1 cellular context compared by ENCODE assay signal in genomic region chr17:82269882-82270500, GRCh38.
A peak's percentile ranks its signal among the peaks of the same experiment; 100 is the strongest.
TF ChIP-seq lines count a peak whose summit lies in the region.

No MANE protein-coding gene starts in this region.

TF ChIP-seq in K562, 482 proteins besides CTCF, POLR2A, EP300 and RAD21:
- no peak for TF ChIP-seq NFE2 (IDR thresholded peaks at IDR 0.05; ENCODE audit: low read depth)
- no peak for TF ChIP-seq SMAD2 (IDR thresholded peaks at IDR 0.05; ENCODE audit: low read depth, low read length)
- TF ChIP-seq RBFOX2 (IDR thresholded peaks at IDR 0.05; ENCODE audit: low read depth, low read length): peak; percentile 56
